Comparison of ENCODE assay signal across 1 cellular context in the genomic region with DNA sequence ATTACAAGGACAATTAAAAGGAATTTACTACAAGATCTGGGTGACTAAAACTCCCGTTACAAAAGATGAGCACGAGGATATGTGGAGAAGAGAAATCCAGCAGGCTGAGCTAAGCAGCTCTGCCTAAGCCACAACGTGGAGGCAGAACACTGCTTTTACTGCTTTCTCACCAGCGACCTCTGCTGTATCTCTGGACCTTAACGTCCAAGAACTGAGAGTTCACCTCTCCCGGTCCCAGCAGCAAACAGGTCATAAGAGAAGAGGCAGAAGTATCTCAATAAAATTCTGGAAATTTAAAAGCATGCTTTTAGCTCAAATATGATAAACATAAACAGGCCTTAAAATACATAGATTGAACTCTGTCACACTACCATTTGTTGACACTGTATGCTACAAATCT.
TF ChIP-seq lines count a peak whose summit lies in the region.

No MANE protein-coding gene starts in this region.

TF ChIP-seq in GM23338, 12 proteins besides CTCF, POLR2A, EP300 and RAD21 (continued from another document):
- TF ChIP-seq EZH2 (IDR thresholded peaks at IDR 0.05; ENCODE audit: low read depth, unreplicated experiment) = no peak
- TF ChIP-seq ZNF114 (CRISPR knock-in tag; IDR thresholded peaks at IDR 0.05) = no peak
- TF ChIP-seq JUNB (IDR thresholded peaks at IDR 0.05; ENCODE audit: unreplicated experiment) = no peak
- no peak for TF ChIP-seq EZH2phosphoT487 (IDR thresholded peaks at IDR 0.05; ENCODE audit: unreplicated experiment)
